Comparison of ENCODE assay signal across 27 cellular contexts in genomic region chr3:43248194-43248593, GRCh38. TPM values are rescaled to one million over a fixed set of nuclear protein-coding genes. Genes with fewer than 3 reads are reported as not detected.
DNase-seq lines count a peak whose midpoint lies in the region; ATAC-seq, FAIRE-seq and TF ChIP-seq lines count a peak whose summit lies in the region.
"Had no signal": no experiment of that assay in that cellular context is flagged by ENCODE, and none has a peak within 500 bp of the region (broad histone marks: within the 10 kb centered on the region; RNA-seq: fewer than 3 reads in every experiment).

No MANE protein-coding gene starts in this region.

- no peaks in the 10 kb centered on the region for H3K79me2 ChIP-seq in keratinocyte (ENCODE audit: control insufficient read depth, insufficient read depth, low read length)

- no peaks in the 10 kb centered on the region for H3K36me3 Mint-ChIP-seq in MCF 10A (ENCODE audit: insufficient read depth, unreplicated experiment)
- H3K36me3 Mint-ChIP-seq: CD4-positive, CD25-positive, alpha-beta regulatory T cell had no signal

- H3K4me3 ChIP-seq in left ventricle myocardium inferior (no peak overlapping the region), keratinocyte (ENCODE audit: control insufficient read depth in 2 of 3, extremely low read depth in 1 of 3, insufficient read depth in 2 of 3, low read depth in 1 of 3, low read length in 3 of 3) (no peak overlapping the region)
- H3K4me3 ChIP-seq: gastroesophageal sphincter, vagina had no signal

- no peaks in the 10 kb centered on the region for H3K27me3 ChIP-seq in left ventricle myocardium inferior (ENCODE audit: low read depth)
- no peaks in the 10 kb centered on the region for H3K27me3 ChIP-seq in keratinocyte (ENCODE audit: control insufficient read depth, extremely low read depth, insufficient read depth, low read length)
- H3K27me3 ChIP-seq: gastroesophageal sphincter, neutrophil, vagina had no signal

- intact Hi-C loops in left ventricle myocardium inferior (cut with micrococcal nuclease) (no loop called here), left ventricle myocardium superior (cut with micrococcal nuclease) (no loop called here), posterior vena cava (cut with DNase I) (no loop called here), MCF 10A (cut with micrococcal nuclease) (no loop called here)

- H3K27me3 Mint-ChIP-seq in MCF 10A (ENCODE audit: insufficient read depth, unreplicated experiment), result no peaks in the 10 kb centered on the region

- no peak overlapping the region for H3K4me3 Mint-ChIP-seq in MCF 10A (ENCODE audit: unreplicated experiment)
- H3K4me3 Mint-ChIP-seq: activated CD4-positive, alpha-beta memory T cell treated with anti-CD3 and anti-CD28 coated beads, Interleukin-2, amount 10 ng/mL, durations not matched to agents 7 days and 5 days; CD4-positive, CD25-positive, alpha-beta regulatory T cell had no signal

- TF ChIP-seq CTCF in left ventricle myocardium inferior (IDR thresholded peaks at IDR 0.05; ENCODE audit: borderline replicate concordance) (no peak), keratinocyte (optimal IDR thresholded peaks at IDR 0.05 in 1 of 3, IDR thresholded peaks at IDR 0.05 in 1 of 3, conservative IDR thresholded peaks at IDR 0.05 in 1 of 3; ENCODE audit: extremely low read depth in 1 of 3, insufficient read depth in 2 of 3, low read length in 3 of 3) (no peak), MCF 10A (IDR thresholded peaks at IDR 0.05; ENCODE audit: unreplicated experiment) (no peak)

- dilution Hi-C loops in keratinocyte (cut with MboI; ENCODE audit: extremely low pct_ligation_motif_present, low sequenced_read_pairs), result no loop called here

- H3K9me1 ChIP-seq in keratinocyte (ENCODE audit: control insufficient read depth, extremely low read depth, insufficient read depth, low read length), result no peaks in the 10 kb centered on the region

- no peak overlapping the region for H3K9ac ChIP-seq in keratinocyte (ENCODE audit: control insufficient read depth, extremely low read depth, insufficient read depth, low read length)

- no peak overlapping the region for H3K27ac Mint-ChIP-seq in MCF 10A (ENCODE audit: low read depth, unreplicated experiment)
- H3K27ac Mint-ChIP-seq: activated CD4-positive, alpha-beta memory T cell treated with anti-CD3 and anti-CD28 coated beads, Interleukin-2, amount 10 ng/mL, durations not matched to agents 7 days and 5 days; CD4-positive, CD25-positive, alpha-beta regulatory T cell had no signal

- H3K9me3 Mint-ChIP-seq in MCF 10A (ENCODE audit: unreplicated experiment), result no peaks in the 10 kb centered on the region
- H3K9me3 Mint-ChIP-seq: activated CD4-positive, alpha-beta memory T cell treated with anti-CD3 and anti-CD28 coated beads, Interleukin-2, amount 10 ng/mL, durations not matched to agents 7 days and 5 days had no signal

- peak overlapping the region; percentile 78 for H3K27ac ChIP-seq in left ventricle myocardium inferior (replicated peaks)
- H3K27ac ChIP-seq in keratinocyte (ENCODE audit: control insufficient read depth, insufficient read depth, low read length), result no peak overlapping the region
- H3K27ac ChIP-seq: gastroesophageal sphincter, neutrophil, RWPE1, vagina had no signal

- no peaks in the 10 kb centered on the region for H4K20me1 ChIP-seq in keratinocyte (ENCODE audit: control insufficient read depth, extremely low read depth, insufficient read depth, low read length)

- no peak for DNase-seq in left ventricle myocardium inferior
- no peak for DNase-seq in left ventricle myocardium superior
- DNase-seq in brain pericyte (ENCODE audit: low read depth, low spot score), result peak; percentile 3
- DNase-seq in keratinocyte (ENCODE audit: low read depth, low spot score), result no peak
- no peak for DNase-seq in posterior vena cava (ENCODE audit: low spot score)
- no peak for DNase-seq in MCF 10A (ENCODE audit: unreplicated experiment)
- DNase-seq in NCI-H748 (lab: John Stamatoyannopoulos, UW; ENCODE audit: unreplicated experiment), result no peak
- no peak for DNase-seq in DMS153 (lab: John Stamatoyannopoulos, UW)
- DNase-seq: activated CD4-positive, alpha-beta memory T cell treated with anti-CD3 and anti-CD28 coated beads, Interleukin-2, amount 10 ng/mL, durations not matched to agents 7 days and 5 days; activated CD4-positive, CD25-positive, alpha-beta regulatory T cell; activated gamma-delta T cell; activated T-cell treated with anti-CD3 and anti-CD28 coated beads for 4 hours; CD4-positive, CD25-positive, alpha-beta regulatory T cell; Karpas-422; NCI-H1092 treated with DMSO at 0.1 percent for 48 hours; NCI-H2029 treated with DMSO at 0.1 percent for 48 hours; NCI-H510A treated with DMSO at 0.1 percent for 48 hours; stimulated activated CD4-positive, alpha-beta T cell treated with anti-CD3 and anti-CD28 coated beads, Interleukin-12 subunit alpha, Interleukin-12 subunit beta, amount 100 ng/mL, for 4 hours; stimulated activated CD8-positive, alpha-beta memory T cell treated with anti-CD3 and anti-CD28 coated beads, Interleukin-4, amount 100 ng/mL, for 48 hours; T-helper 9 cell had no signal

- CTCF ChIA-PET in MCF 10A (lab: Yijun Ruan, JAX), result interaction anchor here (0.5 to 0.7 kb wide), 2 partner anchors 17 to 1962 kb away, joined by 3 to 4 read pairs; no protein-coding TSS in a partner anchor

- H3K4me1 Mint-ChIP-seq in MCF 10A (ENCODE audit: insufficient read depth, unreplicated experiment), result no peaks in the 10 kb centered on the region

- POLR2A ChIA-PET in MCF 10A (lab: Yijun Ruan, JAX), result interaction anchor here (1.1 kb wide), 1 partner anchor 14 kb away, joined by 4 read pairs; no protein-coding TSS in a partner anchor

- no peak for ATAC-seq in left ventricle myocardium superior
- ATAC-seq: gastroesophageal sphincter, left lobe of liver, SK-N-SH treated with all-trans-retinoic acid at 6 μM for 48 hours had no signal

- H3K9me3 ChIP-seq in left ventricle myocardium inferior (replicated peaks) (no peaks in the 10 kb centered on the region), keratinocyte (ENCODE audit: control insufficient read depth, low read depth, low read length) (no peaks in the 10 kb centered on the region)
- H3K9me3 ChIP-seq: gastroesophageal sphincter, neutrophil, vagina had no signal

- H2AFZ ChIP-seq in keratinocyte (ENCODE audit: control insufficient read depth, low read length), result no peak overlapping the region

- H3K4me2 ChIP-seq in keratinocyte (ENCODE audit: control insufficient read depth, extremely low read depth, insufficient read depth, low read depth, low read length), result no peak overlapping the region

- FAIRE-seq in keratinocyte (lab: Jason Lieb, UNC), result peak; percentile 13
- FAIRE-seq: A204.1 had no signal

- BruUV-seq in MCF 10A (replicated peaks; lab: Mats Ljungman, UMichigan), result no TSS peak

- H3K36me3 ChIP-seq in left ventricle myocardium inferior, result no peaks in the 10 kb centered on the region
- no peaks in the 10 kb centered on the region for H3K36me3 ChIP-seq in keratinocyte (ENCODE audit: control insufficient read depth in 2 of 2, extremely low read depth in 1 of 2, insufficient read depth in 2 of 2, low read length in 2 of 2)
- H3K36me3 ChIP-seq: gastroesophageal sphincter, neutrophil, vagina had no signal

- H3K4me1 ChIP-seq in left ventricle myocardium inferior (peaks cover 52% of the 10 kb centered on the region), keratinocyte (ENCODE audit: control insufficient read depth, extremely low read depth, insufficient read depth, low read length) (no peaks in the 10 kb centered on the region)

RNA-seq across cellular contexts. Expression of gene SNRK, which starts 38.1 kb away (rescaled TPM):
- total RNA-seq in left ventricle myocardium inferior (23.1 TPM), left ventricle myocardium superior (23.6 TPM), posterior vena cava (10 to 100 TPM; 34.8 to 49.3 TPM), MCF 10A (2022) (16.6 and 18.0 TPM in 2 replicates)
- polyA plus RNA-seq in keratinocyte, result 9.4 to 15.7 TPM (median 11.5 TPM) in 3 replicates
- polyA plus RNA-seq in keratinocyte (2011; ENCODE audit: low read depth), result 9.4 TPM
- 6.0 and 8.6 TPM in 2 replicates for polyA plus RNA-seq in keratinocyte (2011; cell fraction: cytosol; rRNA removed)
- 15.5 and 16.8 TPM in 2 replicates for polyA plus RNA-seq in keratinocyte (2011; cell fraction: nucleus; rRNA removed)
- polyA plus RNA-seq in keratinocyte (2012; ENCODE audit: low replicate concordance), result 10.1 and 13.6 TPM in 2 replicates
- 34.0 to 53.3 TPM (median 37.1 TPM) in 3 replicates for polyA minus RNA-seq in keratinocyte
- 23.0 TPM for polyA minus RNA-seq in keratinocyte (2011; cell fraction: cytosol; rRNA and poly(A)+ RNA removed)
- 18.5 and 37.1 TPM in 2 replicates for polyA minus RNA-seq in keratinocyte (2011; cell fraction: nucleus; rRNA and poly(A)+ RNA removed)
